9 cellular contexts compared by ENCODE assay signal in the genomic region with DNA sequence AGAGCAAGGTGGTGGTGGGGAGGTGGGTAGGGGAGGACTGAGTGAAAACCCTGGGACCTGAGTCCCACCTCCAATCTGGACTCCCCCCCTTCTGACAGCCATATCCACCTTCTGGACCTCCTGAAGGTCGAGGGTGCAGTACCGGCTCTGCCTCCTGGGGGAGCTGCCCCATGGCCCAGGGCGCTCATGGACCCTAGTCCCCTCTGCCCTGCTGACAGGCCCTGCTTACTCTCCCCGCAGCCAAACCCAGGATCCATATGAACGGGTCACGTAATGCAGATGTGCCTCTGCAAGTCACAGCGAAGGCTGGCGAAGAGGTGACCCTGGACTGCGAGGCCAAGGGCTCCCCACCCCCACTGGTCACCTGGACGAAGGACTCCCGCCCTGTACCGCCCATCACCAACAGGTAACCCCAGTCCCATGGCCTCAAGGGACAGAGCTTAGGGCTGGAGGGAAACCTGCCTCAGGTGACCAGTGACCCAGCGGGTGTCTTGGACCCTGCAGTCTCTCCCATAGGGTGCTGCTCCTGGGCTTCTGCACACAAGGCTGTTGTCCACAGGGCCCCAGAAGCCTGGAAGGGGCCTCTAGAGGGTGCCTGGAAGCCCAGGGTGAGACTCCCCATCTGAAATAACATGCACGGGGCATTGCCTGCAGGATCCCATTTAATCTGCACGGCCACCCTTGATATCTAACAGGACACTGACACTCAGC.
A peak's percentile ranks its signal among the peaks of the same experiment; 100 is the strongest.
DNase-seq lines count a peak whose midpoint lies in the region; ATAC-seq and TF ChIP-seq lines count a peak whose summit lies in the region.
"Had no signal": no experiment of that assay in that cellular context is flagged by ENCODE, and none has a peak within 500 bp of the region (broad histone marks: within the 10 kb centered on the region; RNA-seq: fewer than 3 reads in every experiment).

No MANE protein-coding gene starts in this region.

- H3K27me3 ChIP-seq in MG63 (no peaks in the 10 kb centered on the region; the same call in 1 of the 2 replicates), endodermal cell (ENCODE audit: control insufficient read depth, insufficient read depth, low read length, poor library complexity, severe bottlenecking) (no peaks in the 10 kb centered on the region), psoas muscle (ENCODE audit: insufficient read depth in 3 of 3, low read length in 2 of 3) (peaks cover 0 to 80% (median 26%) of the 10 kb centered on the region in 3 donors)

- no peak overlapping the region for H3K9ac ChIP-seq in endodermal cell (ENCODE audit: extremely low read depth, low read length, poor library complexity, severe bottlenecking)

- H3K4me3 ChIP-seq in MG63 (no peak overlapping the region), endodermal cell (ENCODE audit: low read length) (no peak overlapping the region), psoas muscle (no peak overlapping the region)

- DNase-seq in ELF-1 (ENCODE audit: low read depth, low spot score) (peak; percentile 78), MG63 (peak; percentile 32), endodermal cell (peak; percentile 93), psoas muscle (no peak), HuH-7.5 (ENCODE audit: low spot score) (no peak)
- DNase-seq in activated naive CD4-positive, alpha-beta T cell treated with Interleukin-2 at 50 U/mL for 16 hours: no peak
- DNase-seq: activated naive CD4-positive, alpha-beta T cell had no signal

- WGBS in endodermal cell (ENCODE audit: insufficient coverage in 1 of 2, insufficient read length in 1 of 2), 2 experiments: 85 to 100% methylated on average over 4 to 15 of the region's 15 CpGs
- WGBS in psoas muscle, 3 donors: 62 to 77% (median 65%) methylated on average over 13 to 15 of the region's 15 CpGs

- TF ChIP-seq CTCF in endodermal cell (conservative IDR thresholded peaks at IDR 0.05): peak; percentile 82
- no peak for TF ChIP-seq CTCF in psoas muscle (IDR thresholded peaks at IDR 0.05)

- H3K4me1 ChIP-seq in endodermal cell (ENCODE audit: control insufficient read depth, insufficient read depth, low read length): peaks cover 5% of the 10 kb centered on the region
- H3K4me1 ChIP-seq in psoas muscle: no peaks in the 10 kb centered on the region

- ATAC-seq in psoas muscle: no peak
- ATAC-seq in HG03565 (IDR thresholded peaks at IDR 0.05; ENCODE audit: unreplicated experiment): no peak
- no peak for ATAC-seq in HG03196 (IDR thresholded peaks at IDR 0.05; ENCODE audit: unreplicated experiment)

- peaks cover 8% of the 10 kb centered on the region for H3K4me1 Mint-ChIP-seq in endodermal cell

- H3K36me3 ChIP-seq in MG63: no peaks in the 10 kb centered on the region
- H3K36me3 ChIP-seq in endodermal cell (ENCODE audit: control insufficient read depth, insufficient read depth, low read length): no peaks in the 10 kb centered on the region
- H3K36me3 ChIP-seq in psoas muscle (ENCODE audit: insufficient read depth in 1 of 2, low read depth in 1 of 2): no peaks in the 10 kb centered on the region

- H3K27me3 Mint-ChIP-seq in endodermal cell (ENCODE audit: insufficient read depth): no peaks in the 10 kb centered on the region

- no peak overlapping the region for H3K27ac Mint-ChIP-seq in endodermal cell

- no peaks in the 10 kb centered on the region for H3K9me3 ChIP-seq in MG63
- H3K9me3 ChIP-seq in endodermal cell (ENCODE audit: control insufficient read depth, low read length): no peaks in the 10 kb centered on the region
- H3K9me3 ChIP-seq in psoas muscle: no peaks in the 10 kb centered on the region

- H3K4me3 Mint-ChIP-seq in endodermal cell: no peak overlapping the region

- no peaks in the 10 kb centered on the region for H3K36me3 Mint-ChIP-seq in endodermal cell (ENCODE audit: low read depth)

- H3K9me3 Mint-ChIP-seq in endodermal cell: no peaks in the 10 kb centered on the region

- intact Hi-C loops in psoas muscle (cut with DNase I): no loop called here

- no peak overlapping the region for H3K27ac ChIP-seq in endodermal cell (ENCODE audit: low read depth, low read length)
- H3K27ac ChIP-seq in psoas muscle: peak overlapping the region; percentile 50

Comparison
In these comparisons a context has a peak if more than half of its experiments do, and no peak if none do; other contexts are left out.
1. DNase-seq: peak in ELF-1 (single experiment), MG63 (single experiment) and endodermal cell (single experiment); none in psoas muscle (0 of 2), HuH-7.5 (single experiment) and activated naive CD4-positive, alpha-beta T cell treated with Interleukin-2 at 50 U/mL for 16 hours (single experiment).